14 cellular contexts compared by ENCODE assay signal in genomic region chr21:45127937-45128336, GRCh38. TPM values are rescaled to one million over a fixed set of nuclear protein-coding genes. Genes with fewer than 3 reads are reported as not detected.
A peak's percentile ranks its signal among the peaks of the same experiment; 100 is the strongest.
DNase-seq lines count a peak whose midpoint lies in the region; ATAC-seq and TF ChIP-seq lines count a peak whose summit lies in the region.
"Had no signal": no experiment of that assay in that cellular context is flagged by ENCODE, and none has a peak within 500 bp of the region (broad histone marks: within the 10 kb centered on the region; RNA-seq: fewer than 3 reads in every experiment).

No MANE protein-coding gene starts in this region.

- peaks cover 37% of the 10 kb centered on the region for H3K4me1 Mint-ChIP-seq in activated naive CD4-positive, alpha-beta T cell treated with anti-CD3 and anti-CD28 coated beads, Interleukin-2, amount 50 U/mL, for 24 hours
- H3K4me1 Mint-ChIP-seq in activated naive CD4-positive, alpha-beta T cell treated with anti-CD3 and anti-CD28 coated beads, Interleukin-2, amount 10 ng/mL, durations not matched to agents 7 days and 5 days, result peaks cover 12% of the 10 kb centered on the region
- peaks cover 22% of the 10 kb centered on the region for H3K4me1 Mint-ChIP-seq in activated naive CD8-positive, alpha-beta T cell treated with anti-CD3 and anti-CD28 coated beads, Interleukin-2, amount 10 ng/mL, durations not matched to agents 7 days and 5 days
- H3K4me1 Mint-ChIP-seq in naive B cell, result peaks cover 77 to 99% (median 80%) of the 10 kb centered on the region in 3 donors
- H3K4me1 Mint-ChIP-seq: endodermal cell had no signal

- no peak for ATAC-seq in activated naive CD8-positive, alpha-beta T cell treated with anti-CD3 and anti-CD28 coated beads, Interleukin-2, amount 10 ng/mL, durations not matched to agents 7 days and 5 days (ENCODE audit: low read depth)
- ATAC-seq in naive B cell (ENCODE audit: low read depth in 2 of 2) (no peak), GM18498 (IDR thresholded peaks at IDR 0.05; ENCODE audit: unreplicated experiment) (no peak), SK-N-SH treated with all-trans-retinoic acid at 6 μM for 48 hours (no peak)

- DNase-seq in activated naive CD4-positive, alpha-beta T cell treated with anti-CD3 and anti-CD28 coated beads, Interleukin-2, amount 10 ng/mL, durations not matched to agents 7 days and 5 days, result no peak
- no peak for DNase-seq in activated naive CD8-positive, alpha-beta T cell treated with anti-CD3 and anti-CD28 coated beads, Interleukin-2, amount 10 ng/mL, durations not matched to agents 7 days and 5 days
- DNase-seq in naive B cell (no peak), DMS114 treated with DMSO at 0.1 percent for 48 hours (lab: John Stamatoyannopoulos, UW; ENCODE audit: unreplicated experiment) (no peak), amniotic stem cell (lab: John Stamatoyannopoulos, UW) (no peak)

- H3K36me3 Mint-ChIP-seq in activated naive CD4-positive, alpha-beta T cell treated with anti-CD3 and anti-CD28 coated beads, Interleukin-2, amount 50 U/mL, for 24 hours, result peaks cover 1% of the 10 kb centered on the region
- peaks cover 8% of the 10 kb centered on the region for H3K36me3 Mint-ChIP-seq in activated naive CD4-positive, alpha-beta T cell treated with anti-CD3 and anti-CD28 coated beads, Interleukin-2, amount 10 ng/mL, durations not matched to agents 7 days and 5 days
- H3K36me3 Mint-ChIP-seq in activated naive CD8-positive, alpha-beta T cell treated with anti-CD3 and anti-CD28 coated beads, Interleukin-2, amount 10 ng/mL, durations not matched to agents 7 days and 5 days, result peaks cover 6% of the 10 kb centered on the region
- H3K36me3 Mint-ChIP-seq in naive B cell, result peaks cover 0 to 6% of the 10 kb centered on the region in 2 donors
- H3K36me3 Mint-ChIP-seq: type B pancreatic cell had no signal

- no peaks in the 10 kb centered on the region for H3K27me3 Mint-ChIP-seq in activated naive CD4-positive, alpha-beta T cell treated with anti-CD3 and anti-CD28 coated beads, Interleukin-2, amount 50 U/mL, for 24 hours
- no peaks in the 10 kb centered on the region for H3K27me3 Mint-ChIP-seq in activated naive CD4-positive, alpha-beta T cell treated with anti-CD3 and anti-CD28 coated beads, Interleukin-2, amount 10 ng/mL, durations not matched to agents 7 days and 5 days
- no peaks in the 10 kb centered on the region for H3K27me3 Mint-ChIP-seq in activated naive CD8-positive, alpha-beta T cell treated with anti-CD3 and anti-CD28 coated beads, Interleukin-2, amount 10 ng/mL, durations not matched to agents 7 days and 5 days
- H3K27me3 Mint-ChIP-seq in naive B cell, result no peaks in the 10 kb centered on the region
- H3K27me3 Mint-ChIP-seq: activated CD8-positive, alpha-beta T cell treated with anti-CD3 and anti-CD28 coated beads for 36 hours; CD4-positive, CD25-positive, alpha-beta regulatory T cell; type B pancreatic cell had no signal

- H3K27ac Mint-ChIP-seq in activated naive CD4-positive, alpha-beta T cell treated with anti-CD3 and anti-CD28 coated beads, Interleukin-2, amount 50 U/mL, for 24 hours, result peak overlapping the region; percentile 23
- H3K27ac Mint-ChIP-seq in activated naive CD4-positive, alpha-beta T cell treated with anti-CD3 and anti-CD28 coated beads, Interleukin-2, amount 10 ng/mL, durations not matched to agents 7 days and 5 days, result no peak overlapping the region
- peak overlapping the region; percentile 37 for H3K27ac Mint-ChIP-seq in activated naive CD8-positive, alpha-beta T cell treated with anti-CD3 and anti-CD28 coated beads, Interleukin-2, amount 10 ng/mL, durations not matched to agents 7 days and 5 days
- peak overlapping the region in 5 of 6 donors; percentile 17 to 83 (median 72) for H3K27ac Mint-ChIP-seq in naive B cell
- H3K27ac Mint-ChIP-seq: activated CD8-positive, alpha-beta T cell treated with anti-CD3 and anti-CD28 coated beads for 36 hours; activated T-helper 2 cell treated with anti-CD3 and anti-CD28 coated beads, Interferon-gamma antibody, Interleukin-2, Interleukin-4, amounts not matched to agents 10 μg/mL and 5 μg/mL and 100 μg/mL, durations not matched to agents 14 hours and 24 hours and 36 hours; endodermal cell; T-helper 2 cell treated with Interferon-gamma antibody and Interleukin-4, amounts not matched to agents 5 μg/mL and 100 μg/mL, for 36 hours; type B pancreatic cell had no signal

- H3K4me3 Mint-ChIP-seq in activated naive CD4-positive, alpha-beta T cell treated with anti-CD3 and anti-CD28 coated beads, Interleukin-2, amount 50 U/mL, for 24 hours, result no peak overlapping the region
- no peak overlapping the region for H3K4me3 Mint-ChIP-seq in activated naive CD4-positive, alpha-beta T cell treated with anti-CD3 and anti-CD28 coated beads, Interleukin-2, amount 10 ng/mL, durations not matched to agents 7 days and 5 days
- H3K4me3 Mint-ChIP-seq in activated naive CD8-positive, alpha-beta T cell treated with anti-CD3 and anti-CD28 coated beads, Interleukin-2, amount 10 ng/mL, durations not matched to agents 7 days and 5 days, result no peak overlapping the region
- H3K4me3 Mint-ChIP-seq in naive B cell, result peak overlapping the region in 7 of 8 donors; percentile 44 to 91 (median 68)
- H3K4me3 Mint-ChIP-seq: activated CD8-positive, alpha-beta T cell treated with anti-CD3 and anti-CD28 coated beads for 36 hours; CD4-positive, CD25-positive, alpha-beta regulatory T cell; endodermal cell; T-helper 2 cell treated with Interferon-gamma antibody and Interleukin-4, amounts not matched to agents 5 μg/mL and 100 μg/mL, for 36 hours; type B pancreatic cell had no signal

- H3K9me3 Mint-ChIP-seq in activated naive CD4-positive, alpha-beta T cell treated with anti-CD3 and anti-CD28 coated beads, Interleukin-2, amount 50 U/mL, for 24 hours, result no peaks in the 10 kb centered on the region
- no peaks in the 10 kb centered on the region for H3K9me3 Mint-ChIP-seq in activated naive CD4-positive, alpha-beta T cell treated with anti-CD3 and anti-CD28 coated beads, Interleukin-2, amount 10 ng/mL, durations not matched to agents 7 days and 5 days
- H3K9me3 Mint-ChIP-seq in activated naive CD8-positive, alpha-beta T cell treated with anti-CD3 and anti-CD28 coated beads, Interleukin-2, amount 10 ng/mL, durations not matched to agents 7 days and 5 days, result no peaks in the 10 kb centered on the region
- no peaks in the 10 kb centered on the region for H3K9me3 Mint-ChIP-seq in naive B cell
- H3K9me3 Mint-ChIP-seq: activated CD8-positive, alpha-beta T cell treated with anti-CD3 and anti-CD28 coated beads for 36 hours; activated T-helper 2 cell treated with anti-CD3 and anti-CD28 coated beads, Interferon-gamma antibody, Interleukin-2, Interleukin-4, amounts not matched to agents 10 μg/mL and 5 μg/mL and 100 μg/mL, durations not matched to agents 14 hours and 24 hours and 36 hours; CD4-positive, CD25-positive, alpha-beta regulatory T cell; endodermal cell; T-helper 2 cell treated with Interferon-gamma antibody and Interleukin-4, amounts not matched to agents 5 μg/mL and 100 μg/mL, for 36 hours; type B pancreatic cell had no signal

- POLR2A ChIA-PET in activated naive CD8-positive, alpha-beta T cell treated with anti-CD3 and anti-CD28 coated beads, Interleukin-2, amount 10 ng/mL, durations not matched to agents 7 days and 5 days (lab: Charles Lee), result interaction anchor here (0.6 to 1.0 kb wide), 3 partner anchors 178 to 829 kb away, joined by 3 to 5 read pairs (median 4); partner anchors contain the start of gene UBE2G2

- CTCF ChIA-PET in activated naive CD4-positive, alpha-beta T cell treated with anti-CD3 and anti-CD28 coated beads, Interleukin-2, amount 10 ng/mL, durations not matched to agents 7 days and 5 days (lab: Charles Lee), result interaction anchor here (0.6 to 9.7 kb wide), 35 partner anchors 9 to 326 kb away, joined by 3 to 155 read pairs (median 4); partner anchors contain the start of genes POFUT2, SLX9 and UBE2G2

TF ChIP-seq in SK-N-SH treated with all-trans-retinoic acid at 6 μM for 48 hours, 23 proteins besides CTCF, POLR2A, EP300 and RAD21 (continues in another document):
- TF ChIP-seq POU6F1 (CRISPR knock-in tag; IDR thresholded peaks at IDR 0.05; ENCODE audit: borderline replicate concordance, low read depth) (no peak), BACH2 (CRISPR knock-in tag; IDR thresholded peaks at IDR 0.05; ENCODE audit: borderline replicate concordance) (no peak), ZNF70 (CRISPR knock-in tag; IDR thresholded peaks at IDR 0.05) (no peak), OSR1 (CRISPR knock-in tag; IDR thresholded peaks at IDR 0.05) (no peak), RARB (CRISPR knock-in tag; IDR thresholded peaks at IDR 0.05) (no peak), ZFP30 (CRISPR knock-in tag; IDR thresholded peaks at IDR 0.05) (no peak), ZNF565 (CRISPR knock-in tag; conservative IDR thresholded peaks at IDR 0.05; ENCODE audit: low read depth) (no peak)

RNA-seq across cellular contexts. Expression of gene ADARB1, which starts 53.6 kb away (rescaled TPM):
- 10 to 100 TPM; 48.3 to 48.4 TPM for total RNA-seq in activated naive CD8-positive, alpha-beta T cell treated with anti-CD3 and anti-CD28 coated beads, Interleukin-2, amount 10 ng/mL, durations not matched to agents 7 days and 5 days
- polyA plus RNA-seq in naive B cell (ENCODE audit: low read depth in 6 of 6), result 10 to 100 TPM; 19.9 to 63.5 (median 28.7) TPM

Comparison
In these comparisons a context has a peak if more than half of its experiments do, and no peak if none do; other contexts are left out.
1. H3K4me3 Mint-ChIP-seq: peak in naive B cell (7 of 8); none in activated naive CD4-positive, alpha-beta T cell treated with anti-CD3 and anti-CD28 coated beads, Interleukin-2, amount 50 U/mL, for 24 hours (single experiment), activated naive CD4-positive, alpha-beta T cell treated with anti-CD3 and anti-CD28 coated beads, Interleukin-2, amount 10 ng/mL, durations not matched to agents 7 days and 5 days (single experiment) and activated naive CD8-positive, alpha-beta T cell treated with anti-CD3 and anti-CD28 coated beads, Interleukin-2, amount 10 ng/mL, durations not matched to agents 7 days and 5 days (single experiment).